ENCODE assay signal across 24 cellular contexts in genomic region chr21:35035116-35035515, GRCh38. TPM values are rescaled to one million over a fixed set of nuclear protein-coding genes. Genes with fewer than 3 reads are reported as not detected.
A peak's percentile ranks its signal among the peaks of the same experiment; 100 is the strongest.
DNase-seq lines count a peak whose midpoint lies in the region; TF ChIP-seq lines count a peak whose summit lies in the region.
"Had no signal": no experiment of that assay in that cellular context is flagged by ENCODE, and none has a peak within 500 bp of the region (broad histone marks: within the 10 kb centered on the region; RNA-seq: fewer than 3 reads in every experiment).

No MANE protein-coding gene starts in this region.

- POLR2A ChIA-PET in activated CD4-positive, alpha-beta T cell treated with anti-CD3 and anti-CD28 coated beads, Interleukin-2, amount 10 ng/mL, durations not matched to agents 7 days and 5 days (lab: Charles Lee), result no interaction called here
- POLR2A ChIA-PET in CD4-positive, alpha-beta memory T cell (lab: Charles Lee; ENCODE audit: partially characterized antibody), result interaction anchor here (21.3 to 26.1 kb wide), 2 partner anchors 9 kb away, joined by 729 read pairs; partner anchors contain the start of gene RUNX1
- POLR2A ChIA-PET in OCI-LY7 (lab: Charles Lee), result interaction anchor here (0.7 kb wide), 1 partner anchor 394 kb away, joined by 3 read pairs; no protein-coding TSS in a partner anchor

- DNase-seq in activated CD4-positive, alpha-beta T cell treated with anti-CD3 and anti-CD28 coated beads, Interleukin-2, amount 10 ng/mL, durations not matched to agents 7 days and 5 days, result no peak
- no peak for DNase-seq in activated CD4-positive, alpha-beta T cell treated with anti-CD3 and anti-CD28 coated beads, Interleukin-2, amount 50 U/mL, for 4 hours
- no peak for DNase-seq in CD4-positive, alpha-beta memory T cell
- DNase-seq in activated T-helper 2 cell treated with anti-CD3 and anti-CD28 coated beads, Interferon-gamma antibody, Interleukin-2, Interleukin-4, amounts not matched to agents 10 μg/mL and 5 μg/mL and 100 μg/mL, durations not matched to agents 14 hours and 24 hours and 36 hours (ENCODE audit: low spot score), result no peak
- DNase-seq in neural crest cell (ENCODE audit: low read depth, low spot score) (no peak), OCI-LY7 (ENCODE audit: low spot score) (no peak), kidney tubule cell (ENCODE audit: low spot score) (no peak)
- DNase-seq in stimulated activated CD4-positive, alpha-beta T cell treated with anti-CD3 and anti-CD28 coated beads, Interleukin-15, amount 100 ng/mL, for 24 hours, result no peak
- DNase-seq: BE2C; cortex of kidney; head of caudate nucleus; Karpas-422; left lung; NCI-H1048; NCI-H2029 treated with DMSO at 0.1 percent for 48 hours; NCI-H446 treated with DMSO at 0.1 percent for 48 hours; stimulated activated CD4-positive, alpha-beta T cell treated with anti-CD3 and anti-CD28 coated beads, Interleukin-4, amount 100 ng/mL, for 1 hour; T-helper 9 cell had no signal

- H4K20me1 ChIP-seq in OCI-LY7 (ENCODE audit: insufficient read depth, low read length), result peaks cover 10% of the 10 kb centered on the region; the same call in 1 of the 2 replicates

- H3K4me3 Mint-ChIP-seq in activated CD4-positive, alpha-beta T cell treated with anti-CD3 and anti-CD28 coated beads, Interleukin-2, amount 10 ng/mL, durations not matched to agents 7 days and 5 days, result no peak overlapping the region
- H3K4me3 Mint-ChIP-seq in CD4-positive, alpha-beta memory T cell, result peak overlapping the region; percentile 13 to 74 (median 60)
- peak overlapping the region; percentile 53 for H3K4me3 Mint-ChIP-seq in activated T-helper 2 cell treated with anti-CD3 and anti-CD28 coated beads, Interferon-gamma antibody, Interleukin-2, Interleukin-4, amounts not matched to agents 10 μg/mL and 5 μg/mL and 100 μg/mL, durations not matched to agents 14 hours and 24 hours and 36 hours (ENCODE audit: low read depth)
- H3K4me3 Mint-ChIP-seq in neural crest cell, result no peak overlapping the region
- H3K4me3 Mint-ChIP-seq: mesothelial cell of epicardium, neural progenitor cell had no signal

- H3K36me3 Mint-ChIP-seq in activated CD4-positive, alpha-beta T cell treated with anti-CD3 and anti-CD28 coated beads, Interleukin-2, amount 10 ng/mL, durations not matched to agents 7 days and 5 days (ENCODE audit: low read depth), result peaks cover 82% of the 10 kb centered on the region
- H3K36me3 Mint-ChIP-seq in CD4-positive, alpha-beta memory T cell, result peaks cover 51 to 68% of the 10 kb centered on the region in 2 donors
- peaks cover 89% of the 10 kb centered on the region for H3K36me3 Mint-ChIP-seq in activated T-helper 2 cell treated with anti-CD3 and anti-CD28 coated beads, Interferon-gamma antibody, Interleukin-2, Interleukin-4, amounts not matched to agents 10 μg/mL and 5 μg/mL and 100 μg/mL, durations not matched to agents 14 hours and 24 hours and 36 hours (ENCODE audit: low read depth)
- H3K36me3 Mint-ChIP-seq in neural crest cell (ENCODE audit: low read depth), result no peaks in the 10 kb centered on the region
- H3K36me3 Mint-ChIP-seq: mesothelial cell of epicardium, neural progenitor cell had no signal

- no peaks in the 10 kb centered on the region for H3K27me3 ChIP-seq in CD4-positive, alpha-beta memory T cell (ENCODE audit: insufficient read depth, low read length)
- H3K27me3 ChIP-seq: BE2C, breast epithelium, left lung, neural progenitor cell, SJSA1 had no signal

- CTCF ChIA-PET in activated CD4-positive, alpha-beta T cell treated with anti-CD3 and anti-CD28 coated beads, Interleukin-2, amount 10 ng/mL, durations not matched to agents 7 days and 5 days (lab: Charles Lee), result interaction anchor here (1.0 kb wide), 1 partner anchor 10 kb away, joined by 3 read pairs; no protein-coding TSS in a partner anchor
- CTCF ChIA-PET in CD4-positive, alpha-beta memory T cell (lab: Charles Lee; ENCODE audit: partially characterized antibody), result interaction anchor here (0.7 kb wide), 1 partner anchor 101 kb away, joined by 3 read pairs; no protein-coding TSS in a partner anchor
- CTCF ChIA-PET in OCI-LY7 (lab: Charles Lee; ENCODE audit: unreplicated experiment), result no interaction called here

- H3K9me2 ChIP-seq in OCI-LY7 (ENCODE audit: insufficient read depth, low read length), result no peaks in the 10 kb centered on the region

- BruUV-seq in OCI-LY7 (replicated peaks; lab: Mats Ljungman, UMichigan), result no TSS peak

- intact Hi-C loops in CD4-positive, alpha-beta memory T cell (cut with micrococcal nuclease), result no loop called here
- intact Hi-C loops in activated T-helper 2 cell treated with anti-CD3 and anti-CD28 coated beads, Interferon-gamma antibody, Interleukin-2, Interleukin-4, amounts not matched to agents 10 μg/mL and 5 μg/mL and 100 μg/mL, durations not matched to agents 14 hours and 24 hours and 36 hours (cut with micrococcal nuclease), result no loop called here
- intact Hi-C loops in OCI-LY7 (cut with micrococcal nuclease; ENCODE audit: unreplicated experiment), result no loop called here

- no peak overlapping the region for H3K27ac ChIP-seq in CD4-positive, alpha-beta memory T cell (ENCODE audit: low read depth, low read length)
- no peak overlapping the region for H3K27ac ChIP-seq in OCI-LY7 (ENCODE audit: low read depth, low read length, poor library complexity, severe bottlenecking)
- H3K27ac ChIP-seq: A549, breast epithelium, left lung, neural progenitor cell, SJSA1 had no signal

- peak overlapping the region; percentile 60 for H3K27ac Mint-ChIP-seq in activated CD4-positive, alpha-beta T cell treated with anti-CD3 and anti-CD28 coated beads, Interleukin-2, amount 10 ng/mL, durations not matched to agents 7 days and 5 days
- H3K27ac Mint-ChIP-seq in CD4-positive, alpha-beta memory T cell, result peak overlapping the region; percentile 29 to 97 (median 83)
- peak overlapping the region; percentile 98 for H3K27ac Mint-ChIP-seq in activated T-helper 2 cell treated with anti-CD3 and anti-CD28 coated beads, Interferon-gamma antibody, Interleukin-2, Interleukin-4, amounts not matched to agents 10 μg/mL and 5 μg/mL and 100 μg/mL, durations not matched to agents 14 hours and 24 hours and 36 hours
- H3K27ac Mint-ChIP-seq in neural crest cell (ENCODE audit: unreplicated experiment), result peak overlapping the region; percentile 59
- H3K27ac Mint-ChIP-seq: mesothelial cell of epicardium, neural progenitor cell had no signal

- TF ChIP-seq CTCF in neural crest cell (conservative IDR thresholded peaks at IDR 0.05), result no peak
- no peak for TF ChIP-seq CTCF in OCI-LY7 (conservative IDR thresholded peaks at IDR 0.05; ENCODE audit: low read length)

- no peaks in the 10 kb centered on the region for H3K9me3 ChIP-seq in CD4-positive, alpha-beta memory T cell (ENCODE audit: control insufficient read depth in 1 of 2, low read length in 2 of 2)
- H3K9me3 ChIP-seq in OCI-LY7 (ENCODE audit: low read length), result no peaks in the 10 kb centered on the region
- H3K9me3 ChIP-seq: A549, BE2C, breast epithelium, left lung, SJSA1 had no signal

- no peaks in the 10 kb centered on the region for H3K27me3 Mint-ChIP-seq in activated CD4-positive, alpha-beta T cell treated with anti-CD3 and anti-CD28 coated beads, Interleukin-2, amount 10 ng/mL, durations not matched to agents 7 days and 5 days
- no peaks in the 10 kb centered on the region for H3K27me3 Mint-ChIP-seq in CD4-positive, alpha-beta memory T cell
- no peaks in the 10 kb centered on the region for H3K27me3 Mint-ChIP-seq in activated T-helper 2 cell treated with anti-CD3 and anti-CD28 coated beads, Interferon-gamma antibody, Interleukin-2, Interleukin-4, amounts not matched to agents 10 μg/mL and 5 μg/mL and 100 μg/mL, durations not matched to agents 14 hours and 24 hours and 36 hours (ENCODE audit: low read depth)
- no peaks in the 10 kb centered on the region for H3K27me3 Mint-ChIP-seq in neural crest cell (ENCODE audit: low read depth)

- H3K79me2 ChIP-seq in OCI-LY7 (ENCODE audit: insufficient read depth, low read depth, low read length), result peaks cover 98% of the 10 kb centered on the region

- no peak overlapping the region for H2AFZ ChIP-seq in OCI-LY7 (ENCODE audit: low read length)
- H2AFZ ChIP-seq: neural progenitor cell had no signal

- no peak overlapping the region for H3K4me3 ChIP-seq in CD4-positive, alpha-beta memory T cell (ENCODE audit: low read length in 2 of 2)
- no peak overlapping the region for H3K4me3 ChIP-seq in OCI-LY7 (ENCODE audit: low read depth, low read length, poor library complexity, severe bottlenecking)
- H3K4me3 ChIP-seq: A549, breast epithelium, left lung, neural progenitor cell, SJSA1, skin epidermis had no signal

- H3K4me1 Mint-ChIP-seq in activated CD4-positive, alpha-beta T cell treated with anti-CD3 and anti-CD28 coated beads, Interleukin-2, amount 10 ng/mL, durations not matched to agents 7 days and 5 days, result peaks cover 95% of the 10 kb centered on the region
- H3K4me1 Mint-ChIP-seq in CD4-positive, alpha-beta memory T cell, result peaks cover 80 to 100% (median 91%) of the 10 kb centered on the region in 4 donors
- peaks cover 93% of the 10 kb centered on the region for H3K4me1 Mint-ChIP-seq in activated T-helper 2 cell treated with anti-CD3 and anti-CD28 coated beads, Interferon-gamma antibody, Interleukin-2, Interleukin-4, amounts not matched to agents 10 μg/mL and 5 μg/mL and 100 μg/mL, durations not matched to agents 14 hours and 24 hours and 36 hours (ENCODE audit: low read depth)
- peaks cover 6% of the 10 kb centered on the region for H3K4me1 Mint-ChIP-seq in neural crest cell

- H3K4me2 ChIP-seq in OCI-LY7 (ENCODE audit: low read length), result no peak overlapping the region
- H3K4me2 ChIP-seq: A549, neural progenitor cell had no signal

- H3K4me1 ChIP-seq in CD4-positive, alpha-beta memory T cell (ENCODE audit: insufficient read depth, low read length), result peaks cover 99% of the 10 kb centered on the region
- H3K4me1 ChIP-seq in OCI-LY7 (ENCODE audit: insufficient read depth, low read length, poor library complexity, severe bottlenecking), result peaks cover 32% of the 10 kb centered on the region
- H3K4me1 ChIP-seq: A549, BE2C, breast epithelium, neural progenitor cell, SJSA1 had no signal

- H3K9me3 Mint-ChIP-seq in activated CD4-positive, alpha-beta T cell treated with anti-CD3 and anti-CD28 coated beads, Interleukin-2, amount 10 ng/mL, durations not matched to agents 7 days and 5 days, result peaks cover 6% of the 10 kb centered on the region
- H3K9me3 Mint-ChIP-seq in CD4-positive, alpha-beta memory T cell, result no peaks in the 10 kb centered on the region
- peaks cover 4% of the 10 kb centered on the region for H3K9me3 Mint-ChIP-seq in activated T-helper 2 cell treated with anti-CD3 and anti-CD28 coated beads, Interferon-gamma antibody, Interleukin-2, Interleukin-4, amounts not matched to agents 10 μg/mL and 5 μg/mL and 100 μg/mL, durations not matched to agents 14 hours and 24 hours and 36 hours
- peaks cover 4% of the 10 kb centered on the region for H3K9me3 Mint-ChIP-seq in neural crest cell
- H3K9me3 Mint-ChIP-seq: mesothelial cell of epicardium, neural progenitor cell had no signal

- H3K36me3 ChIP-seq in CD4-positive, alpha-beta memory T cell (ENCODE audit: insufficient read depth, low read length), result peaks cover 6% of the 10 kb centered on the region
- H3K36me3 ChIP-seq in OCI-LY7 (ENCODE audit: insufficient read depth, low read length), result peaks cover 88% of the 10 kb centered on the region
- H3K36me3 ChIP-seq: BE2C, breast epithelium, left lung, neural progenitor cell had no signal

RNA-seq across cellular contexts. Expression of gene RUNX1, which starts 14.0 kb away (rescaled TPM):
- 10 to 100 TPM; 52.0 to 54.0 TPM for total RNA-seq in activated CD4-positive, alpha-beta T cell treated with anti-CD3 and anti-CD28 coated beads, Interleukin-2, amount 10 ng/mL, durations not matched to agents 7 days and 5 days
- total RNA-seq in CD4-positive, alpha-beta memory T cell, result 10 to 100 TPM; 86.1 to 96.3 TPM
- polyA plus RNA-seq in CD4-positive, alpha-beta memory T cell, result 10 to 100 TPM in 1 of 2 donors, 1 to 10 TPM in 1; 6.0 to 26.7 TPM
- 120 and 121 TPM in 2 replicates for total RNA-seq in activated T-helper 2 cell treated with anti-CD3 and anti-CD28 coated beads, Interferon-gamma antibody, Interleukin-2, Interleukin-4, amounts not matched to agents 10 μg/mL and 5 μg/mL and 100 μg/mL, durations not matched to agents 14 hours and 24 hours and 36 hours
- total RNA-seq in neural crest cell (0.63 and 0.64 TPM in 2 replicates), OCI-LY7 (2022) (40.8 and 44.6 TPM in 2 replicates)
- 22.3 and 30.5 TPM in 2 replicates for total RNA-seq in OCI-LY7 (2014; rRNA removed; shearing (Covaris generic))

Comparison
In these comparisons a context has a peak if more than half of its experiments do, and no peak if none do; other contexts are left out.
1. H3K4me3 Mint-ChIP-seq: peak in CD4-positive, alpha-beta memory T cell (8 of 8) and activated T-helper 2 cell treated with anti-CD3 and anti-CD28 coated beads, Interferon-gamma antibody, Interleukin-2, Interleukin-4, amounts not matched to agents 10 μg/mL and 5 μg/mL and 100 μg/mL, durations not matched to agents 14 hours and 24 hours and 36 hours (single experiment); none in activated CD4-positive, alpha-beta T cell treated with anti-CD3 and anti-CD28 coated beads, Interleukin-2, amount 10 ng/mL, durations not matched to agents 7 days and 5 days (single experiment) and neural crest cell (single experiment).
2. RNA of gene RUNX1, which starts 14.0 kb away (total RNA-seq): 120 to 121 TPM in activated T-helper 2 cell treated with anti-CD3 and anti-CD28 coated beads, Interferon-gamma antibody, Interleukin-2, Interleukin-4, amounts not matched to agents 10 μg/mL and 5 μg/mL and 100 μg/mL, durations not matched to agents 14 hours and 24 hours and 36 hours, 86.1 to 96.3 TPM in CD4-positive, alpha-beta memory T cell, 52.0 to 54.0 TPM in activated CD4-positive, alpha-beta T cell treated with anti-CD3 and anti-CD28 coated beads, Interleukin-2, amount 10 ng/mL, durations not matched to agents 7 days and 5 days and 22.3 to 44.6 TPM in OCI-LY7; 0.63 to 0.64 TPM in neural crest cell; every median in the first group is over 10 times any median in the second.
3. Peak in every context shown above with its lines, with median percentiles within 50 percentile points of each other: H3K27ac Mint-ChIP-seq.